ENCODE assay signal across 1 cellular context in genomic region chr9:87793292-87793691, GRCh38.
A peak's percentile ranks its signal among the peaks of the same experiment; 100 is the strongest.
TF ChIP-seq lines count a peak whose summit lies in the region.

No MANE protein-coding gene starts in this region.

TF ChIP-seq in HepG2, 621 proteins besides CTCF, POLR2A, EP300 and RAD21 (continued from another document and continues in another):
- TF ChIP-seq ZNF280B (CRISPR knock-in tag; IDR thresholded peaks at IDR 0.05; ENCODE audit: borderline replicate concordance) (no peak), TEAD2 (CRISPR knock-in tag; IDR thresholded peaks at IDR 0.05) (no peak), ZMAT3 (CRISPR knock-in tag; conservative IDR thresholded peaks at IDR 0.05) (no peak), PBX2 (CRISPR knock-in tag; IDR thresholded peaks at IDR 0.05) (peak; percentile 50; the same call in 1 of the 2 replicates), SAFB2 (CRISPR knock-in tag; IDR thresholded peaks at IDR 0.05; ENCODE audit: borderline replicate concordance, low read depth) (no peak), SIN3B (IDR thresholded peaks at IDR 0.05; ENCODE audit: low read length) (no peak), ZNF253 (CRISPR knock-in tag; IDR thresholded peaks at IDR 0.05; ENCODE audit: borderline replicate concordance) (no peak), ZFYVE20 (CRISPR knock-in tag; IDR thresholded peaks at IDR 0.05; ENCODE audit: borderline replicate concordance, low read depth) (no peak), CCAR2 (optimal IDR thresholded peaks at IDR 0.05; ENCODE audit: low read depth, low read length) (no peak), ATAD3A (CRISPR knock-in tag; IDR thresholded peaks at IDR 0.05) (no peak), TFDP1 (CRISPR knock-in tag; IDR thresholded peaks at IDR 0.05; ENCODE audit: borderline replicate concordance) (no peak), JUN (CRISPR knock-in tag; IDR thresholded peaks at IDR 0.05) (no peak), CSRNP2 (CRISPR knock-in tag; conservative IDR thresholded peaks at IDR 0.05; ENCODE audit: low read depth) (no peak), IRF9 (CRISPR knock-in tag; IDR thresholded peaks at IDR 0.05; ENCODE audit: borderline replicate concordance) (no peak), ZFP36L2 (CRISPR knock-in tag; IDR thresholded peaks at IDR 0.05) (no peak), ZNF10 (CRISPR knock-in tag; IDR thresholded peaks at IDR 0.05; ENCODE audit: borderline replicate concordance, low read depth) (no peak), CHCHD3 (CRISPR knock-in tag; IDR thresholded peaks at IDR 0.05) (no peak), TRIM24 (CRISPR knock-in tag; IDR thresholded peaks at IDR 0.05) (peak; percentile 78; the same call in 1 of the 2 replicates), HMG20A (CRISPR knock-in tag; IDR thresholded peaks at IDR 0.05; ENCODE audit: borderline replicate concordance) (peak; percentile 70; the same call in 1 of the 2 replicates), ZMAT5 (CRISPR knock-in tag; IDR thresholded peaks at IDR 0.05; ENCODE audit: borderline replicate concordance, low read depth) (no peak), ZNF580 (CRISPR knock-in tag; IDR thresholded peaks at IDR 0.05; ENCODE audit: borderline replicate concordance, low read depth) (no peak), YY1 (IDR thresholded peaks at IDR 0.05; ENCODE audit: insufficient read depth, insufficient replicate concordance, low read depth, low read length) (no peak), GABPB1 (CRISPR knock-in tag; IDR thresholded peaks at IDR 0.05) (peak; percentile 14; the same call in 1 of the 2 replicates), BCLAF1 (IDR thresholded peaks at IDR 0.05) (no peak), ZNF572 (CRISPR knock-in tag; IDR thresholded peaks at IDR 0.05) (no peak), SMAD3 (CRISPR knock-in tag; IDR thresholded peaks at IDR 0.05) (0 out of 2 replicates have a peak, but pooled peaks have one; percentile 42), JARID2 (CRISPR knock-in tag; IDR thresholded peaks at IDR 0.05; ENCODE audit: insufficient replicate concordance) (no peak), ZNF510 (CRISPR knock-in tag; IDR thresholded peaks at IDR 0.05; ENCODE audit: low read depth) (no peak), MTF1 (CRISPR knock-in tag; IDR thresholded peaks at IDR 0.05) (no peak), MYPOP (CRISPR knock-in tag; IDR thresholded peaks at IDR 0.05) (peak; percentile 33; the same call in 1 of the 2 replicates), ZBTB1 (CRISPR knock-in tag; IDR thresholded peaks at IDR 0.05; ENCODE audit: borderline replicate concordance) (no peak), ATF7 (IDR thresholded peaks at IDR 0.05) (0 out of 2 replicates have a peak, but pooled peaks have one; percentile 22), ATF7 (CRISPR knock-in tag; IDR thresholded peaks at IDR 0.05) (no peak), PAXIP1 (CRISPR knock-in tag; conservative IDR thresholded peaks at IDR 0.05) (0 out of 2 replicates have a peak, but pooled peaks have one; percentile 23), GTF2F1 (IDR thresholded peaks at IDR 0.05; ENCODE audit: low read length) (no peak), ZNF616 (CRISPR knock-in tag; IDR thresholded peaks at IDR 0.05; ENCODE audit: low read depth) (no peak), MED1 (CRISPR knock-in tag; IDR thresholded peaks at IDR 0.05) (0 out of 2 replicates have a peak, but pooled peaks have one; percentile 20), ZNF883 (CRISPR knock-in tag; IDR thresholded peaks at IDR 0.05; ENCODE audit: not compliant biosample characterization) (no peak), ARID4A (CRISPR knock-in tag; IDR thresholded peaks at IDR 0.05; ENCODE audit: borderline replicate concordance) (no peak), PAF1 (CRISPR knock-in tag; IDR thresholded peaks at IDR 0.05) (no peak), ZNF547 (CRISPR knock-in tag; IDR thresholded peaks at IDR 0.05) (no peak), SOX5 (CRISPR knock-in tag; IDR thresholded peaks at IDR 0.05; ENCODE audit: borderline replicate concordance) (peak; percentile 63; the same call in 1 of the 2 replicates), SP140L (CRISPR knock-in tag; IDR thresholded peaks at IDR 0.05; ENCODE audit: borderline replicate concordance) (no peak), U2AF2 (IDR thresholded peaks at IDR 0.05; ENCODE audit: low read depth, low read length) (no peak)
